Comparison of ENCODE assay signal across 12 cellular contexts in genomic region chr10:3624367-3624766, GRCh38.
A peak's percentile ranks its signal among the peaks of the same experiment; 100 is the strongest.
DNase-seq lines count a peak whose midpoint lies in the region; ATAC-seq and TF ChIP-seq lines count a peak whose summit lies in the region.
"Had no signal": no experiment of that assay in that cellular context is flagged by ENCODE, and none has a peak within 500 bp of the region (broad histone marks: within the 10 kb centered on the region; RNA-seq: fewer than 3 reads in every experiment).

No MANE protein-coding gene starts in this region.

- peak overlapping the region in 1 of 2 experiments; percentile 36; a peak in 2 of 4 replicates for H3K4me3 ChIP-seq in Panc1 (ENCODE audit: low read depth in 2 of 2, low read length in 2 of 2)
- H3K4me3 ChIP-seq in fibroblast of pulmonary artery (replicated peaks; ENCODE audit: low read depth, low read length) = no peak overlapping the region
- H3K4me3 ChIP-seq in skeletal muscle cell (ENCODE audit: low read depth, low read length) = no peak overlapping the region
- H3K4me3 ChIP-seq in WERI-Rb-1 (ENCODE audit: low read depth, low read length) = no peak overlapping the region

- no peaks in the 10 kb centered on the region for H3K27me3 ChIP-seq in Panc1 (ENCODE audit: control insufficient read depth, insufficient read depth, low read length)
- no peaks in the 10 kb centered on the region for H3K27me3 ChIP-seq in WERI-Rb-1 (ENCODE audit: insufficient read depth, low read depth, severe bottlenecking)

- H3K27ac ChIP-seq in Panc1 (ENCODE audit: low read length) (peak overlapping the region; percentile 93), WERI-Rb-1 (no peak overlapping the region)
- H3K27ac ChIP-seq: 22Rv1 had no signal

- peaks cover 10% of the 10 kb centered on the region for H3K9me3 Mint-ChIP-seq in activated CD4-positive, alpha-beta T cell treated with anti-CD3 and anti-CD28 coated beads for 36 hours (ENCODE audit: low read depth)

- CTCF ChIA-PET in activated CD4-positive, alpha-beta T cell treated with anti-CD3 and anti-CD28 coated beads for 36 hours (lab: Charles Lee) = interaction anchor here (1.0 kb wide), 1 partner anchor 116 kb away, joined by 3 read pairs; no protein-coding TSS in a partner anchor
- CTCF ChIA-PET in Panc1 (lab: Charles Lee) = no interaction called here

- no TSS peak for BruUV-seq in Panc1 (replicated peaks; lab: Mats Ljungman, UMichigan)

- peaks cover 6% of the 10 kb centered on the region for H3K36me3 Mint-ChIP-seq in activated CD4-positive, alpha-beta T cell treated with anti-CD3 and anti-CD28 coated beads for 36 hours (ENCODE audit: low read depth)

- H3K36me3 ChIP-seq in Panc1 (ENCODE audit: control insufficient read depth, insufficient read depth, low read length) = no peaks in the 10 kb centered on the region
- H3K36me3 ChIP-seq in WERI-Rb-1 = no peaks in the 10 kb centered on the region

- H3K9me3 ChIP-seq in Panc1 (ENCODE audit: control insufficient read depth, insufficient read depth, low read depth, low read length) (peaks cover 7% of the 10 kb centered on the region; the same call in 1 of the 2 replicates), WERI-Rb-1 (ENCODE audit: severe bottlenecking) (no peaks in the 10 kb centered on the region)

- POLR2A ChIA-PET in activated CD4-positive, alpha-beta T cell treated with anti-CD3 and anti-CD28 coated beads for 36 hours (lab: Charles Lee) = no interaction called here
- POLR2A ChIA-PET in Panc1 (lab: Charles Lee) = no interaction called here

- TF ChIP-seq CTCF in Panc1 (IDR thresholded peaks at IDR 0.05) (no peak), fibroblast of pulmonary artery (IDR thresholded peaks at IDR 0.05; ENCODE audit: low read length, missing control alignments) (no peak), WERI-Rb-1 (IDR thresholded peaks at IDR 0.05; ENCODE audit: low read depth, low read length) (no peak)

- intact Hi-C loops in activated CD4-positive, alpha-beta T cell treated with anti-CD3 and anti-CD28 coated beads for 36 hours (cut with DNase I, micrococcal nuclease) = loop anchor here in 1 of 2 experiments (5.0 kb wide), 1 partner anchor 508 kb away; no protein-coding TSS in a partner anchor
- intact Hi-C loops in Panc1 (cut with micrococcal nuclease; ENCODE audit: unreplicated experiment) = loop anchor here (10.0 kb wide), 1 partner anchor 150 kb away; no protein-coding TSS in a partner anchor

- no peak overlapping the region for H3K27ac Mint-ChIP-seq in activated CD4-positive, alpha-beta T cell treated with anti-CD3 and anti-CD28 coated beads for 36 hours
- H3K27ac Mint-ChIP-seq: activated T-helper 2 cell treated with anti-CD3 and anti-CD28 coated beads, Interferon-gamma antibody, Interleukin-2, Interleukin-4, amounts not matched to agents 10 μg/mL and 5 μg/mL and 100 μg/mL, durations not matched to agents 14 hours and 24 hours and 36 hours had no signal

- no peak for ATAC-seq in activated CD4-positive, alpha-beta T cell treated with anti-CD3 and anti-CD28 coated beads for 36 hours
- ATAC-seq in Panc1 (peak; percentile 74), HG02870 (IDR thresholded peaks at IDR 0.05; ENCODE audit: unreplicated experiment) (no peak)

- no peaks in the 10 kb centered on the region for H3K27me3 Mint-ChIP-seq in activated CD4-positive, alpha-beta T cell treated with anti-CD3 and anti-CD28 coated beads for 36 hours

- in situ Hi-C loops in Panc1 (cut with HindIII; ENCODE audit: low pct_unique_long_range_greater_than_20kb, low sequenced_read_pairs) = no loop called here

- peaks cover 30% of the 10 kb centered on the region for H3K4me1 Mint-ChIP-seq in activated CD4-positive, alpha-beta T cell treated with anti-CD3 and anti-CD28 coated beads for 36 hours

- peaks cover 7% of the 10 kb centered on the region; the same call in 1 of the 2 replicates for H3K4me1 ChIP-seq in Panc1 (ENCODE audit: control insufficient read depth, insufficient read depth, low read length)

- peak; percentile 43 for DNase-seq in activated CD4-positive, alpha-beta T cell treated with anti-CD3 and anti-CD28 coated beads for 36 hours
- no peak for DNase-seq in activated CD4-positive, alpha-beta T cell treated with anti-CD3 and anti-CD28 coated beads for 1 hour
- DNase-seq in Panc1 (ENCODE audit: low read depth, low spot score) (no peak), fibroblast of pulmonary artery (ENCODE audit: low read depth) (peak; percentile 58), skeletal muscle cell (ENCODE audit: low read depth) (peak; percentile 83), AG08395 (ENCODE audit: low spot score) (no peak), WERI-Rb-1 (no peak)
- DNase-seq: kidney glomerular epithelial cell; NK-92 treated with Interleukin-12 subunit alpha and Interleukin-12 subunit beta, amount 100 ng/mL, for 24 hours had no signal

- H3K4me3 Mint-ChIP-seq in activated CD4-positive, alpha-beta T cell treated with anti-CD3 and anti-CD28 coated beads for 36 hours = no peak overlapping the region

Comparison
In these comparisons a context has a peak if more than half of its experiments do, and no peak if none do; other contexts are left out.
1. DNase-seq: peak in activated CD4-positive, alpha-beta T cell treated with anti-CD3 and anti-CD28 coated beads for 36 hours (single experiment), fibroblast of pulmonary artery (single experiment) and skeletal muscle cell (single experiment); none in activated CD4-positive, alpha-beta T cell treated with anti-CD3 and anti-CD28 coated beads for 1 hour (single experiment), Panc1 (single experiment), AG08395 (single experiment) and WERI-Rb-1 (single experiment).